33 cellular contexts compared by ENCODE assay signal in the genomic region with DNA sequence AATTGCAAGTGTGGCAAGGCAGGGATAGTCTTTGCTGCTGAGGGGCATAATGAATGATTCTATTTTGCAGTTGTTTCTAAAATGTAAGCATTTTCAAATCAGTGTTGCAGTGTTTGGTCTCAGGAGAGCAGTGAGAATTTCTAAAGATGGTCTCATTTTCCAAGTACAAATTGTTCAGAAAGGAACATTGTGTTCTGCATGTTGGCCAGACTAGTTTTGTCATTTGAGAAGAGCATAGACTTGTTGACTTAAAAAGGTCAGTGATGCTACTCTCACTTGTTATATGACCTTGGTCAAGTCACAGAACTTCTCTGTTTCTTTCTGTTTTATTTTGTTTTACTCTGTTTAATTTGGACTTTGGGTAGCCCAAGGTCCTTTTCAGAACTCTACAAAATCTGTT.
DNase-seq lines count a peak whose midpoint lies in the region; ATAC-seq and TF ChIP-seq lines count a peak whose summit lies in the region.
"Had no signal": no experiment of that assay in that cellular context is flagged by ENCODE, and none has a peak within 500 bp of the region (broad histone marks: within the 10 kb centered on the region; RNA-seq: fewer than 3 reads in every experiment).

No MANE protein-coding gene starts in this region.

- TF ChIP-seq POLR2A in body of pancreas (IDR thresholded peaks at IDR 0.05) (no peak), ovary (IDR thresholded peaks at IDR 0.05) (no peak), tibial nerve (IDR thresholded peaks at IDR 0.05) (no peak)

- no peaks in the 10 kb centered on the region for H3K9me3 ChIP-seq in body of pancreas
- H3K9me3 ChIP-seq in heart right ventricle, result no peaks in the 10 kb centered on the region
- no peaks in the 10 kb centered on the region for H3K9me3 ChIP-seq in ovary
- no peaks in the 10 kb centered on the region for H3K9me3 ChIP-seq in tibial nerve
- no peaks in the 10 kb centered on the region for H3K9me3 ChIP-seq in endodermal cell (ENCODE audit: control insufficient read depth, low read length)
- no peaks in the 10 kb centered on the region for H3K9me3 ChIP-seq in T-helper 17 cell (ENCODE audit: control insufficient read depth, low read length, poor library complexity, severe bottlenecking)
- H3K9me3 ChIP-seq: A549, breast epithelium, Peyer's patch, spleen, stomach had no signal

- peak; percentile 82 for TF ChIP-seq EP300 in ovary (IDR thresholded peaks at IDR 0.05)
- TF ChIP-seq EP300 in tibial nerve (IDR thresholded peaks at IDR 0.05), result peak; percentile 68 to 90

- TF ChIP-seq CTCF in body of pancreas (IDR thresholded peaks at IDR 0.05), result no peak
- no peak for TF ChIP-seq CTCF in heart right ventricle (IDR thresholded peaks at IDR 0.05)
- no peak for TF ChIP-seq CTCF in ovary (IDR thresholded peaks at IDR 0.05)
- no peak for TF ChIP-seq CTCF in tibial nerve (IDR thresholded peaks at IDR 0.05)
- TF ChIP-seq CTCF in GM20000 (IDR thresholded peaks at IDR 0.05; ENCODE audit: extremely low read depth, missing control alignments), result no peak
- TF ChIP-seq CTCF in endodermal cell (conservative IDR thresholded peaks at IDR 0.05), result no peak

- peak; percentile 48 for ATAC-seq in body of pancreas
- peak in 7 of 8 donors; percentile 23 to 79 (median 59) for ATAC-seq in heart right ventricle
- ATAC-seq in T-helper 17 cell, result no peak
- ATAC-seq: A549; activated CD4-positive, alpha-beta T cell treated with anti-CD3 and anti-CD28 coated beads for 36 hours; activated CD8-positive, alpha-beta T cell treated with anti-CD3 and anti-CD28 coated beads, Interleukin-2, amount 10 ng/mL, durations not matched to agents 7 days and 5 days; activated T-helper 17 cell treated with anti-CD3 and anti-CD28 coated beads, Interleukin-2, amount 50 U/mL, for 72 hours; natural killer cell treated with Interleukin-12 subunit alpha and Interleukin-12 subunit beta and Interleukin-15 and Interleukin-18, amount 100 ng/mL, for 72 hours had no signal

- H3K4me1 Mint-ChIP-seq in endodermal cell, result peaks cover 24% of the 10 kb centered on the region
- H3K4me1 Mint-ChIP-seq in T-helper 17 cell, result no peaks in the 10 kb centered on the region
- H3K4me1 Mint-ChIP-seq: activated CD4-positive, alpha-beta T cell treated with anti-CD3 and anti-CD28 coated beads for 36 hours; activated naive CD4-positive, alpha-beta T cell treated with anti-CD3 and anti-CD28 coated beads, Interleukin-2, amount 10 ng/mL, durations not matched to agents 7 days and 5 days; activated T-helper 17 cell treated with anti-CD3 and anti-CD28 coated beads, Interleukin-2, amount 50 U/mL, for 72 hours; CD4-positive, CD25-positive, alpha-beta regulatory T cell had no signal

- no peaks in the 10 kb centered on the region for H3K27me3 ChIP-seq in body of pancreas
- peaks cover 0 to 5% (median 0%) of the 10 kb centered on the region in 7 donors for H3K27me3 ChIP-seq in heart right ventricle
- H3K27me3 ChIP-seq in ovary, result no peaks in the 10 kb centered on the region
- no peaks in the 10 kb centered on the region for H3K27me3 ChIP-seq in tibial nerve
- H3K27me3 ChIP-seq in endodermal cell (ENCODE audit: control insufficient read depth, insufficient read depth, low read length, poor library complexity, severe bottlenecking), result no peaks in the 10 kb centered on the region
- H3K27me3 ChIP-seq: breast epithelium, Peyer's patch, spleen had no signal

- H3K27ac Mint-ChIP-seq in endodermal cell (no peak overlapping the region), T-helper 17 cell (no peak overlapping the region)
- H3K27ac Mint-ChIP-seq: activated CD4-positive, alpha-beta T cell treated with anti-CD3 and anti-CD28 coated beads for 36 hours; activated CD8-positive, alpha-beta T cell treated with anti-CD3 and anti-CD28 coated beads, Interleukin-2, amount 10 ng/mL, durations not matched to agents 7 days and 5 days; activated naive CD4-positive, alpha-beta T cell treated with anti-CD3 and anti-CD28 coated beads, Interleukin-2, amount 10 ng/mL, durations not matched to agents 7 days and 5 days; activated T-helper 17 cell treated with anti-CD3 and anti-CD28 coated beads, Interleukin-2, amount 50 U/mL, for 72 hours; CD4-positive, CD25-positive, alpha-beta regulatory T cell; natural killer cell treated with Interleukin-12 subunit alpha and Interleukin-12 subunit beta and Interleukin-15 and Interleukin-18, amount 100 ng/mL, for 72 hours had no signal

- H3K4me3 ChIP-seq in body of pancreas (no peak overlapping the region), heart right ventricle (no peak overlapping the region), ovary (no peak overlapping the region), tibial nerve (no peak overlapping the region), endodermal cell (ENCODE audit: low read length) (no peak overlapping the region)
- H3K4me3 ChIP-seq: A549, breast epithelium, GM23248, Peyer's patch, spleen, stomach had no signal

- H3K27me3 Mint-ChIP-seq in endodermal cell (ENCODE audit: insufficient read depth), result peaks cover 2% of the 10 kb centered on the region
- H3K27me3 Mint-ChIP-seq in T-helper 17 cell, result peaks cover 34% of the 10 kb centered on the region
- H3K27me3 Mint-ChIP-seq: CD4-positive, CD25-positive, alpha-beta regulatory T cell had no signal

- no peaks in the 10 kb centered on the region for H3K36me3 Mint-ChIP-seq in endodermal cell (ENCODE audit: low read depth)
- peaks cover 2% of the 10 kb centered on the region for H3K36me3 Mint-ChIP-seq in T-helper 17 cell (ENCODE audit: low read depth)
- H3K36me3 Mint-ChIP-seq: activated naive CD4-positive, alpha-beta T cell treated with anti-CD3 and anti-CD28 coated beads, Interleukin-2, amount 10 ng/mL, durations not matched to agents 7 days and 5 days; CD4-positive, CD25-positive, alpha-beta regulatory T cell; natural killer cell treated with Interleukin-12 subunit alpha and Interleukin-12 subunit beta and Interleukin-15 and Interleukin-18, amount 100 ng/mL, for 72 hours had no signal

- H3K36me3 ChIP-seq in body of pancreas (replicated peaks in 1 of 2; ENCODE audit: insufficient read depth in 1 of 2, low read depth in 2 of 2), result no peaks in the 10 kb centered on the region
- no peaks in the 10 kb centered on the region for H3K36me3 ChIP-seq in heart right ventricle
- no peaks in the 10 kb centered on the region for H3K36me3 ChIP-seq in ovary
- H3K36me3 ChIP-seq in tibial nerve, result no peaks in the 10 kb centered on the region
- H3K36me3 ChIP-seq in endodermal cell (ENCODE audit: control insufficient read depth, insufficient read depth, low read length), result no peaks in the 10 kb centered on the region
- H3K36me3 ChIP-seq: breast epithelium, Peyer's patch, spleen, stomach had no signal

- no peak for DNase-seq in body of pancreas
- no peak for DNase-seq in heart right ventricle
- DNase-seq in ovary, result no peak
- peak in 1 of 2 donors; percentile 37 for DNase-seq in tibial nerve (ENCODE audit: low spot score in 2 of 2)
- DNase-seq in GM20000 (ENCODE audit: low spot score), result no peak
- DNase-seq in endodermal cell, result no peak
- DNase-seq in T-helper 17 cell, result no peak
- no peak for DNase-seq in stimulated activated CD4-positive, alpha-beta T cell treated with anti-CD3 and anti-CD28 coated beads, Interleukin-4, amount 100 ng/mL, for 24 hours
- DNase-seq: activated CD4-positive, alpha-beta T cell treated with anti-CD3 and anti-CD28 coated beads for 36 hours; activated CD8-positive, alpha-beta T cell treated with anti-CD3 and anti-CD28 coated beads, Interleukin-2, amount 10 ng/mL, durations not matched to agents 7 days and 5 days; activated naive CD4-positive, alpha-beta T cell treated with anti-CD3 and anti-CD28 coated beads, Interleukin-2, amount 10 ng/mL, durations not matched to agents 7 days and 5 days; AML-193; amygdala; CD4-positive, CD25-positive, alpha-beta regulatory T cell; DND-41; GF-D8; GM23248; islet precursor cell; NCI-H446; NCI-H774; Peyer's patch; retina; spleen; stimulated activated CD4-positive, alpha-beta T cell treated with anti-CD3 and anti-CD28 coated beads, Interleukin-2, amount 100 ng/mL, for 24 hours; stomach; SW 1271; T1000; trophoblast cell had no signal

- H3K4me1 ChIP-seq in body of pancreas, result no peaks in the 10 kb centered on the region
- H3K4me1 ChIP-seq in heart right ventricle, result peaks cover 0 to 36% (median 13%) of the 10 kb centered on the region in 9 donors
- H3K4me1 ChIP-seq in ovary (ENCODE audit: insufficient read depth), result peaks cover 14% of the 10 kb centered on the region
- H3K4me1 ChIP-seq in tibial nerve, result peaks cover 0 to 39% (median 1%) of the 10 kb centered on the region in 4 donors
- peaks cover 4% of the 10 kb centered on the region for H3K4me1 ChIP-seq in endodermal cell (ENCODE audit: control insufficient read depth, insufficient read depth, low read length)
- H3K4me1 ChIP-seq: A549, breast epithelium, spleen, stomach had no signal

- H3K27ac ChIP-seq in body of pancreas (peak overlapping the region in 2 of 4 donors; percentile 1 to 28), heart right ventricle (peak overlapping the region in 5 of 10 donors; percentile 26 to 66 (median 54)), ovary (no peak overlapping the region), tibial nerve (peak overlapping the region in 3 of 4 donors; percentile 13 to 81 (median 71)), endodermal cell (ENCODE audit: low read depth, low read length) (no peak overlapping the region)
- H3K27ac ChIP-seq: A549, GM23248, VCaP had no signal

- no peak overlapping the region for H3K9ac ChIP-seq in endodermal cell (ENCODE audit: extremely low read depth, low read length, poor library complexity, severe bottlenecking)
- H3K9ac ChIP-seq: GM23248 had no signal

- no peak overlapping the region for H3K4me3 Mint-ChIP-seq in endodermal cell
- H3K4me3 Mint-ChIP-seq in T-helper 17 cell, result no peak overlapping the region
- H3K4me3 Mint-ChIP-seq: activated CD4-positive, alpha-beta T cell treated with anti-CD3 and anti-CD28 coated beads for 36 hours; activated CD8-positive, alpha-beta T cell treated with anti-CD3 and anti-CD28 coated beads, Interleukin-2, amount 10 ng/mL, durations not matched to agents 7 days and 5 days; activated naive CD4-positive, alpha-beta T cell treated with anti-CD3 and anti-CD28 coated beads, Interleukin-2, amount 10 ng/mL, durations not matched to agents 7 days and 5 days; activated T-helper 17 cell treated with anti-CD3 and anti-CD28 coated beads, Interleukin-2, amount 50 U/mL, for 72 hours; CD4-positive, CD25-positive, alpha-beta regulatory T cell; natural killer cell treated with Interleukin-12 subunit alpha and Interleukin-12 subunit beta and Interleukin-15 and Interleukin-18, amount 100 ng/mL, for 72 hours had no signal

- no peaks in the 10 kb centered on the region for H3K9me3 Mint-ChIP-seq in endodermal cell
- H3K9me3 Mint-ChIP-seq: activated naive CD4-positive, alpha-beta T cell treated with anti-CD3 and anti-CD28 coated beads, Interleukin-2, amount 10 ng/mL, durations not matched to agents 7 days and 5 days; activated T-helper 17 cell treated with anti-CD3 and anti-CD28 coated beads, Interleukin-2, amount 50 U/mL, for 72 hours; natural killer cell treated with Interleukin-12 subunit alpha and Interleukin-12 subunit beta and Interleukin-15 and Interleukin-18, amount 100 ng/mL, for 72 hours had no signal

- intact Hi-C loops in body of pancreas (cut with DNase I), result no loop called here
- intact Hi-C loops in heart right ventricle (cut with DNase I), result loop anchor here in 1 of 10 donors (1.0 kb wide), 1 partner anchor 57 kb away; no protein-coding TSS in a partner anchor
- intact Hi-C loops in ovary (cut with DNase I), result no loop called here

Comparison
In these comparisons a context has a peak if more than half of its experiments do, and no peak if none do; other contexts are left out.
1. H3K27ac ChIP-seq: peak in tibial nerve (3 of 4); none in ovary (0 of 2) and endodermal cell (single experiment).